ENCODE assay signal across 10 cellular contexts in the genomic region with DNA sequence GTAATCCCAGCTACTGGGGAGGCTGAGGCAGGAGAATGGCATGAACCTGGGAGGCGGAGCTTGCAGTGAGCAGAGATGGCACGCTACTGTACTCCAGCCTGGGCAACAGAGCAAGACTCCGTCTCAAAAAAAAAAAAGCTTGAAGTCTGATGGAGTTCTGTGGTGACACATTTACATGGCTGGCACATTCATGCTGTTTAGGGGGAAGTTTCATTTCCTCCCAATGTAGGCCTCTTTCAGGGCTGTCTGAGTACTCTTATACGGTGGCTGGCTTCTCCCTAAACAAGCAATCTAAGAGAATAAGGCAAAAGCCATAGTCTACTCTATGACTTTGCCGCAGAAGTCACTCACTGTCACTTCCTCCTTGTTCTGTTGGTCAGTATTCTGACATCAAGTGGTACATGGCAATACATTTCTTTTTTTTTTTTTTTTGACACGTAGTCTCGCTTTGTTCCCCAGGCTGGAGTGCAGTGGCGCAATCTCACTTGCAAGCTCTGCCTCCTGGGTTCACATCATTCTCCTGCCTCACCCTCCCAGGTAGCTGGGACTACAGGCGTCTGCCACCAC. TPM values are rescaled to one million over a fixed set of nuclear protein-coding genes. Genes with fewer than 3 reads are reported as not detected.
DNase-seq lines count a peak whose midpoint lies in the region; ATAC-seq, FAIRE-seq and TF ChIP-seq lines count a peak whose summit lies in the region.
"Had no signal": no experiment of that assay in that cellular context is flagged by ENCODE, and none has a peak within 500 bp of the region (broad histone marks: within the 10 kb centered on the region; RNA-seq: fewer than 3 reads in every experiment).

No MANE protein-coding gene starts in this region.

- no peak for DNase-seq in heart right ventricle
- DNase-seq in cardiac septum (ENCODE audit: low spot score): no peak
- no peak for DNase-seq in NCI-H1092 treated with DMSO at 0.1 percent for 48 hours (lab: John Stamatoyannopoulos, UW)
- DNase-seq in NCI-H1417 treated with DMSO at 0.1 percent for 48 hours (lab: John Stamatoyannopoulos, UW): no peak
- no peak for DNase-seq in GOT3 (lab: John Stamatoyannopoulos, UW)
- no peak for DNase-seq in small intestine

- H3K27me3 ChIP-seq in heart right ventricle (no peaks in the 10 kb centered on the region), small intestine (ENCODE audit: control insufficient read depth in 2 of 2, insufficient read depth in 2 of 2, low read length in 2 of 2) (no peaks in the 10 kb centered on the region)

- H3K36me3 ChIP-seq in heart right ventricle: peaks cover 0 to 99% (median 25%) of the 10 kb centered on the region in 9 donors
- peaks cover 5 to 9% of the 10 kb centered on the region in 2 donors for H3K36me3 ChIP-seq in small intestine (ENCODE audit: control insufficient read depth in 2 of 2, insufficient read depth in 2 of 2, low read length in 2 of 2)

- peak in 6 of 8 donors; percentile 25 to 51 (median 41) for ATAC-seq in heart right ventricle
- peak; percentile 58 for ATAC-seq in HG03097 (IDR thresholded peaks at IDR 0.05; ENCODE audit: low FRiP score, unreplicated experiment)

- peaks cover 5% of the 10 kb centered on the region for H3K36me3 Mint-ChIP-seq in activated naive CD8-positive, alpha-beta T cell

- peaks cover 0 to 50% (median 25%) of the 10 kb centered on the region in 9 donors for H3K4me1 ChIP-seq in heart right ventricle
- no peaks in the 10 kb centered on the region for H3K4me1 ChIP-seq in small intestine (ENCODE audit: control insufficient read depth in 2 of 2, insufficient read depth in 1 of 2, low read depth in 1 of 2, low read length in 1 of 2)

- H3K27ac Mint-ChIP-seq in activated naive CD8-positive, alpha-beta T cell: peak overlapping the region; percentile 16
- H3K27ac Mint-ChIP-seq: brain had no signal

- H3K4me1 Mint-ChIP-seq in activated naive CD8-positive, alpha-beta T cell (ENCODE audit: low read depth): peaks cover 35% of the 10 kb centered on the region

- no peak for FAIRE-seq in small intestine (lab: Jason Lieb, UNC)
- FAIRE-seq: islet of Langerhans had no signal

- intact Hi-C loops in heart right ventricle (cut with DNase I) (no loop called here), cardiac septum (cut with DNase I) (no loop called here)

- H3K9me3 ChIP-seq in heart right ventricle (no peaks in the 10 kb centered on the region), small intestine (ENCODE audit: control insufficient read depth, low read depth) (no peaks in the 10 kb centered on the region)

- no peaks in the 10 kb centered on the region for H3K27me3 Mint-ChIP-seq in activated naive CD8-positive, alpha-beta T cell
- H3K27me3 Mint-ChIP-seq: brain had no signal

- H3K4me3 ChIP-seq in heart right ventricle: no peak overlapping the region
- H3K4me3 ChIP-seq in small intestine (ENCODE audit: low read depth in 1 of 2, low read length in 2 of 2): no peak overlapping the region

- WGBS in heart right ventricle, 2 donors: 88 to 91% methylated on average over 9 of the region's 9 CpGs
- 80 to 92% (median 86%) methylated on average over 9 of the region's 9 CpGs for WGBS in small intestine, 3 donors

- no peaks in the 10 kb centered on the region for H3K9me3 Mint-ChIP-seq in activated naive CD8-positive, alpha-beta T cell (ENCODE audit: low read depth)
- H3K9me3 Mint-ChIP-seq: brain had no signal

- no peak overlapping the region for H3K4me3 Mint-ChIP-seq in activated naive CD8-positive, alpha-beta T cell
- H3K4me3 Mint-ChIP-seq: brain had no signal

- peak overlapping the region in 3 of 10 donors; percentile 4 to 67 (median 8) for H3K27ac ChIP-seq in heart right ventricle
- H3K27ac ChIP-seq in small intestine (ENCODE audit: low read depth in 1 of 2, low read length in 1 of 2): peak overlapping the region in 1 of 2 donors; percentile 57

- TF ChIP-seq CTCF in heart right ventricle (IDR thresholded peaks at IDR 0.05): no peak

RNA-seq across cellular contexts. Expression of a gene that starts 41.2 kb away (rescaled TPM):
- 1 to 10 TPM in 1 of 10 donors, under 1 TPM in 4, not detected in 5; 0.18 to 1.0 (median 0.23) TPM for total RNA-seq in heart right ventricle
- under 1 TPM in 1 of 2 donors, not detected in 1; 0.33 TPM for polyA plus RNA-seq in heart right ventricle
- total RNA-seq in cardiac septum: not detected
- 10 to 100 TPM in 1 of 3 donors, 1 to 10 TPM in 1, not detected in 1; 1.8 to 16.2 TPM for polyA plus RNA-seq in small intestine

RNA-seq across cellular contexts. Expression of a gene that starts 41.5 kb away (rescaled TPM):
- total RNA-seq in heart right ventricle (10 to 100 TPM in 1 of 10 donors, 1 to 10 TPM in 6, under 1 TPM in 3; 0.81 to 16.6 (median 1.6) TPM), cardiac septum (1.1 TPM)
- polyA plus RNA-seq in heart right ventricle (under 1 TPM; 0.66 to 0.74 TPM), small intestine (10 to 100 TPM in 1 of 3 donors, 1 to 10 TPM in 2; 4.6 to 32.6 (median 7.2) TPM)
